8 cellular contexts compared by ENCODE assay signal in the genomic region with DNA sequence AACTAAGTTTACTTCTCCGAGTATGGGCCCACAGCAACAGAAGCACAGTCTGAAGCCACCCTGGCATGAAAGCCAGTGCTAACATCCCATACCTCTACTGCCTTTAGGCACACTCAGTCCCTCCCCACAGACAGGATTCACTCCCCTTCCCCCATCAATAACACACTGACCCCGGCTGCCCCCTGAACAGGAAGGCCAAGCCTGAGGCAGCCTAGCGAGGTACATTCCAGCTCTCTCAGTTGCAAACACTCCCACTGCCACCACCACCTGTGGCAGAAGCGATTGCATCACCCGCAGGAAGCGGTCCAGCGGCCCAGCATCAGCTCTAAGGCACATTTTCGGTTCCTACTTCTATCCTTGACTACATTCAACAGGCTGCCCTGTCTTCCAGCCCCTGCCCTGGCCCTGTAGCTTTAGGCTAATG. TPM values are rescaled to one million over a fixed set of nuclear protein-coding genes. Genes with fewer than 3 reads are reported as not detected.
A peak's percentile ranks its signal among the peaks of the same experiment; 100 is the strongest.
DNase-seq lines count a peak whose midpoint lies in the region; ATAC-seq and TF ChIP-seq lines count a peak whose summit lies in the region.

No MANE protein-coding gene starts in this region.

- intact Hi-C loops in left colon (cut with DNase I, micrococcal nuclease) (loop anchor here in 1 of 2 donors (10.0 kb wide), 1 partner anchor 99 kb away; no protein-coding TSS in a partner anchor), colonic mucosa (cut with DNase I) (no loop called here)

- H3K27ac ChIP-seq in colonic mucosa = no peak overlapping the region

- no peak for TF ChIP-seq CTCF in colonic mucosa (IDR thresholded peaks at IDR 0.05)

- H3K27me3 ChIP-seq in colonic mucosa = no peaks in the 10 kb centered on the region

- no peaks in the 10 kb centered on the region for H3K9me3 ChIP-seq in colonic mucosa

- POLR2A ChIA-PET in activated CD4-positive, alpha-beta T cell treated with anti-CD3 and anti-CD28 coated beads, Interleukin-2, amount 10 ng/mL, durations not matched to agents 7 days and 5 days (lab: Charles Lee) = interaction anchor here (0.6 kb wide), 1 partner anchor 11 kb away, joined by 4 read pairs; no protein-coding TSS in a partner anchor

- H3K27me3 Mint-ChIP-seq in activated CD4-positive, alpha-beta T cell treated with anti-CD3 and anti-CD28 coated beads, Interleukin-2, amount 10 ng/mL, durations not matched to agents 7 days and 5 days = peaks cover 13% of the 10 kb centered on the region

- H3K9ac ChIP-seq in colonic mucosa (ENCODE audit: low read depth in 2 of 2, low read length in 2 of 2) = no peak overlapping the region

- H3K9me3 Mint-ChIP-seq in activated CD4-positive, alpha-beta T cell treated with anti-CD3 and anti-CD28 coated beads, Interleukin-2, amount 10 ng/mL, durations not matched to agents 7 days and 5 days = no peaks in the 10 kb centered on the region

- H3K36me3 Mint-ChIP-seq in activated CD4-positive, alpha-beta T cell treated with anti-CD3 and anti-CD28 coated beads, Interleukin-2, amount 10 ng/mL, durations not matched to agents 7 days and 5 days (ENCODE audit: low read depth) = peaks cover 4% of the 10 kb centered on the region

- no peaks in the 10 kb centered on the region for H3K36me3 ChIP-seq in colonic mucosa

- ATAC-seq in GM18498 (IDR thresholded peaks at IDR 0.05; ENCODE audit: unreplicated experiment) (peak; percentile 92), GM21447 (IDR thresholded peaks at IDR 0.05; ENCODE audit: unreplicated experiment) (peak; percentile 95), HG03575 (IDR thresholded peaks at IDR 0.05; ENCODE audit: extremely low read depth, insufficient number of reproducible peaks, low FRiP score, unreplicated experiment) (peak; percentile 90), left colon (peak; percentile 33)

- peak overlapping the region; percentile 88 for H3K27ac Mint-ChIP-seq in activated CD4-positive, alpha-beta T cell treated with anti-CD3 and anti-CD28 coated beads, Interleukin-2, amount 10 ng/mL, durations not matched to agents 7 days and 5 days

- no peak overlapping the region for H3K4me3 Mint-ChIP-seq in activated CD4-positive, alpha-beta T cell treated with anti-CD3 and anti-CD28 coated beads, Interleukin-2, amount 10 ng/mL, durations not matched to agents 7 days and 5 days

- CTCF ChIA-PET in activated CD4-positive, alpha-beta T cell treated with anti-CD3 and anti-CD28 coated beads, Interleukin-2, amount 10 ng/mL, durations not matched to agents 7 days and 5 days (lab: Charles Lee) = interaction anchor here (1.0 to 19.0 kb wide), 3 partner anchors 8 to 53 kb away, joined by 3 to 305 read pairs (median 5); a partner anchor contains a TSS

- DNase-seq in activated CD4-positive, alpha-beta T cell treated with anti-CD3 and anti-CD28 coated beads, Interleukin-2, amount 10 ng/mL, durations not matched to agents 7 days and 5 days = peak; percentile 72
- DNase-seq in left colon = peak; percentile 57 to 68
- DNase-seq in foreskin melanocyte = no peak
- DNase-seq in GOT3 (lab: John Stamatoyannopoulos, UW) = no peak
- no peak for DNase-seq in colonic mucosa

- no peaks in the 10 kb centered on the region for H3K4me1 ChIP-seq in colonic mucosa

- peaks cover 24% of the 10 kb centered on the region for H3K4me1 Mint-ChIP-seq in activated CD4-positive, alpha-beta T cell treated with anti-CD3 and anti-CD28 coated beads, Interleukin-2, amount 10 ng/mL, durations not matched to agents 7 days and 5 days

- no peak overlapping the region for H3K4me3 ChIP-seq in colonic mucosa

RNA-seq across cellular contexts. Expression of a gene that starts 7.0 kb away (rescaled TPM):
- total RNA-seq in activated CD4-positive, alpha-beta T cell treated with anti-CD3 and anti-CD28 coated beads, Interleukin-2, amount 10 ng/mL, durations not matched to agents 7 days and 5 days = 1 to 10 TPM; 8.5 to 8.6 TPM
- total RNA-seq in left colon (10 to 100 TPM in 1 of 2 donors, 1 to 10 TPM in 1; 7.0 to 25.4 TPM), colonic mucosa (10 to 100 TPM in 1 of 2 donors, 1 to 10 TPM in 1; 5.0 to 11.6 TPM)

RNA-seq across cellular contexts. Expression of a gene that starts 45.2 kb away (rescaled TPM):
- total RNA-seq in activated CD4-positive, alpha-beta T cell treated with anti-CD3 and anti-CD28 coated beads, Interleukin-2, amount 10 ng/mL, durations not matched to agents 7 days and 5 days = 10 to 100 TPM; 81.1 to 89.0 TPM
- total RNA-seq in left colon = 10 to 100 TPM in 1 of 2 donors, 1 to 10 TPM in 1; 2.9 to 10.4 TPM
- total RNA-seq in colonic mucosa = 10 to 100 TPM; 10.2 to 48.3 TPM

Comparison
In these comparisons a context has a peak if more than half of its experiments do, and no peak if none do; other contexts are left out.
1. ATAC-seq: peak in every context shown above with its lines; median percentile 95 in GM21447; 92 in GM18498; 90 in HG03575; 33 in left colon.
2. DNase-seq: peak in activated CD4-positive, alpha-beta T cell treated with anti-CD3 and anti-CD28 coated beads, Interleukin-2, amount 10 ng/mL, durations not matched to agents 7 days and 5 days (single experiment) and left colon (2 of 2); none in foreskin melanocyte (single experiment), GOT3 (single experiment) and colonic mucosa (single experiment).